ENCODE assay signal across 19 cellular contexts in genomic region chr2:134362751-134363150, GRCh38.
"Had no signal": no experiment of that assay in that cellular context is flagged by ENCODE, and none has a peak within 500 bp of the region (broad histone marks: within the 10 kb centered on the region; RNA-seq: fewer than 3 reads in every experiment).

No MANE protein-coding gene starts in this region.

- DNase-seq: colonic mucosa; effector CD4-positive, alpha-beta T cell; endodermal cell; erythroblast; foreskin keratinocyte; kidney; left cardiac atrium; left ventricle myocardium superior; occipital lobe; pancreas; right cardiac atrium; small intestine; stimulated activated CD4-positive, alpha-beta T cell treated with anti-CD3 and anti-CD28 coated beads, Interleukin-12 subunit alpha, Interleukin-12 subunit beta, amount 100 ng/mL, for 4 hours; stimulated activated naive CD4-positive, alpha-beta T cell; uterus had no signal

- H3K9me3 Mint-ChIP-seq: endodermal cell; natural killer cell treated with Interleukin-12 subunit alpha and Interleukin-12 subunit beta and Interleukin-15 and Interleukin-18, amount 100 ng/mL, for 72 hours; type B pancreatic cell had no signal

- ATAC-seq: foreskin keratinocyte; left cardiac atrium; left ventricle myocardium superior; natural killer cell treated with Interleukin-12 subunit alpha and Interleukin-12 subunit beta and Interleukin-15 and Interleukin-18, amount 100 ng/mL, for 72 hours; pancreas; right cardiac atrium had no signal

- H3K4me1 ChIP-seq: colonic mucosa, pancreas, uterus had no signal

- H2AFZ ChIP-seq: hepatocyte had no signal

- H3K27me3 ChIP-seq: colonic mucosa, foreskin keratinocyte, hepatocyte, pancreas, uterus had no signal

- H3K9me3 ChIP-seq: colonic mucosa, pancreas, uterus had no signal

- H3K27ac Mint-ChIP-seq: endodermal cell; natural killer cell treated with Interleukin-12 subunit alpha and Interleukin-12 subunit beta and Interleukin-15 and Interleukin-18, amount 100 ng/mL, for 72 hours; progenitor cell of endocrine pancreas; type B pancreatic cell had no signal

- H3K27me3 Mint-ChIP-seq: natural killer cell treated with Interleukin-12 subunit alpha and Interleukin-12 subunit beta and Interleukin-15 and Interleukin-18, amount 100 ng/mL, for 72 hours; progenitor cell of endocrine pancreas; type B pancreatic cell had no signal

- H3K4me3 ChIP-seq: colonic mucosa, hepatocyte, pancreas, uterus had no signal

- H3K27ac ChIP-seq: colonic mucosa, foreskin keratinocyte, hepatocyte, uterus had no signal

- H3K79me2 ChIP-seq: hepatocyte had no signal

- H3K4me3 Mint-ChIP-seq: endodermal cell; natural killer cell treated with Interleukin-12 subunit alpha and Interleukin-12 subunit beta and Interleukin-15 and Interleukin-18, amount 100 ng/mL, for 72 hours; type B pancreatic cell had no signal

- H3K4me2 ChIP-seq: hepatocyte had no signal

- H3K36me3 ChIP-seq: colonic mucosa, uterus had no signal
